In genomic region chr2:5690718-5691658, GRCh38 we compare ENCODE assay signal across 9 cellular contexts. TPM values are rescaled to one million over a fixed set of nuclear protein-coding genes. Genes with fewer than 3 reads are reported as not detected.
DNase-seq lines count a peak whose midpoint lies in the region; TF ChIP-seq lines count a peak whose summit lies in the region.
"Had no signal": no experiment of that assay in that cellular context is flagged by ENCODE, and none has a peak within 500 bp of the region (broad histone marks: within the 10 kb centered on the region; RNA-seq: fewer than 3 reads in every experiment).

No MANE protein-coding gene starts in this region.

- intact Hi-C loops in OCI-LY7 (cut with micrococcal nuclease; ENCODE audit: unreplicated experiment) = no loop called here

- peaks cover 15% of the 10 kb centered on the region; the same call in 1 of the 2 replicates for H3K79me2 ChIP-seq in OCI-LY7 (ENCODE audit: insufficient read depth, low read depth, low read length)

- H3K36me3 ChIP-seq in SK-N-MC (ENCODE audit: insufficient read depth, low read length) (peaks cover 6% of the 10 kb centered on the region; the same call in 1 of the 2 replicates), right atrium auricular region (no peaks in the 10 kb centered on the region), skeletal muscle satellite cell (ENCODE audit: insufficient read depth, low read length) (no peaks in the 10 kb centered on the region), OCI-LY7 (ENCODE audit: insufficient read depth, low read length) (no peaks in the 10 kb centered on the region)

- H3K4me3 ChIP-seq in SK-N-MC (peak overlapping the region; percentile 91), right atrium auricular region (peak overlapping the region; percentile 39 to 48), skeletal muscle satellite cell (ENCODE audit: low read length) (peak overlapping the region; percentile 94), OCI-LY7 (ENCODE audit: low read depth, low read length, poor library complexity, severe bottlenecking) (no peak overlapping the region)

- no peaks in the 10 kb centered on the region for H3K9me3 ChIP-seq in SK-N-MC (ENCODE audit: low read depth, low read length)
- H3K9me3 ChIP-seq in right atrium auricular region = no peaks in the 10 kb centered on the region
- H3K9me3 ChIP-seq in skeletal muscle satellite cell (replicated peaks; ENCODE audit: low read length) = no peaks in the 10 kb centered on the region
- H3K9me3 ChIP-seq in OCI-LY7 (ENCODE audit: low read length) = no peaks in the 10 kb centered on the region

- POLR2A ChIA-PET in OCI-LY7 (lab: Charles Lee) = interaction anchor here (0.9 to 1.1 kb wide), 2 partner anchors 14 to 69 kb away, joined by 5 read pairs; no protein-coding TSS in a partner anchor

- H3K27ac ChIP-seq in SK-N-MC = peak overlapping the region; percentile 89
- peak overlapping the region in 1 of 2 donors; percentile 23 for H3K27ac ChIP-seq in right atrium auricular region
- H3K27ac ChIP-seq in OCI-LY7 (ENCODE audit: low read depth, low read length, poor library complexity, severe bottlenecking) = no peak overlapping the region

- no peak overlapping the region for H2AFZ ChIP-seq in OCI-LY7 (ENCODE audit: low read length)

- H3K9me2 ChIP-seq in OCI-LY7 (ENCODE audit: insufficient read depth, low read length) = no peaks in the 10 kb centered on the region

- H3K9ac ChIP-seq in SK-N-MC (ENCODE audit: insufficient read length) = peak overlapping the region; percentile 89
- H3K9ac ChIP-seq in skeletal muscle satellite cell (ENCODE audit: low read depth, low read length) = peak overlapping the region; percentile 90

- peak overlapping the region; percentile 95 for H3K4me2 ChIP-seq in skeletal muscle satellite cell (ENCODE audit: low read length)
- no peak overlapping the region for H3K4me2 ChIP-seq in OCI-LY7 (ENCODE audit: low read length)

- peaks cover 0 to 36% of the 10 kb centered on the region in 2 donors for H3K27me3 ChIP-seq in right atrium auricular region
- no peaks in the 10 kb centered on the region for H3K27me3 ChIP-seq in skeletal muscle satellite cell (ENCODE audit: control insufficient read depth, insufficient read depth, low read length)

- DNase-seq in NCI-H2081 (lab: John Stamatoyannopoulos, UW) (peak; percentile 77 to 88), NCI-H2081 treated with DMSO at 0.1 percent for 48 hours (lab: John Stamatoyannopoulos, UW) (no peak), SK-N-MC (ENCODE audit: low read depth, low spot score) (no peak), right atrium auricular region (ENCODE audit: low spot score) (no peak), OCI-LY7 (ENCODE audit: low spot score) (no peak), AG08395 (ENCODE audit: low spot score) (no peak)
- no peak for DNase-seq in activated naive CD4-positive, alpha-beta T cell treated with Interleukin-2 at 50 U/mL for 16 hours
- DNase-seq: activated naive CD4-positive, alpha-beta T cell treated with anti-CD3 and anti-CD28 coated beads for 36 hours had no signal

- H3K4me1 ChIP-seq in right atrium auricular region (peaks cover 0 to 37% of the 10 kb centered on the region in 2 donors), skeletal muscle satellite cell (ENCODE audit: control insufficient read depth, insufficient read depth, low read length) (no peaks in the 10 kb centered on the region), OCI-LY7 (ENCODE audit: insufficient read depth, low read length, poor library complexity, severe bottlenecking) (peaks cover 11% of the 10 kb centered on the region)

- no peaks in the 10 kb centered on the region for H4K20me1 ChIP-seq in OCI-LY7 (ENCODE audit: insufficient read depth, low read length)

- CTCF ChIA-PET in OCI-LY7 (lab: Charles Lee; ENCODE audit: unreplicated experiment) = no interaction called here

- TF ChIP-seq CTCF in right atrium auricular region (IDR thresholded peaks at IDR 0.05) = no peak
- TF ChIP-seq CTCF in OCI-LY7 (conservative IDR thresholded peaks at IDR 0.05; ENCODE audit: low read length) = no peak

- BruUV-seq in OCI-LY7 (replicated peaks; lab: Mats Ljungman, UMichigan) = no TSS peak

RNA-seq across cellular contexts. Expression of gene SOX11, which starts 1.2 kb away (rescaled TPM):
- total RNA-seq in right atrium auricular region (under 1 TPM; 0.11 to 0.71 TPM), OCI-LY7 (2022) (13.0 and 14.8 TPM in 2 replicates)
- total RNA-seq in skeletal muscle satellite cell (2012; rRNA removed) = 0.25 and 4.2 TPM in 2 replicates
- total RNA-seq in OCI-LY7 (2014; rRNA removed; shearing (Covaris generic)) = 6.8 and 7.7 TPM in 2 replicates
- total RNA-seq: activated naive CD4-positive, alpha-beta T cell treated with anti-CD3 and anti-CD28 coated beads for 36 hours had no signal

Comparison
In these comparisons a context has a peak if more than half of its experiments do, and no peak if none do; other contexts are left out.
1. DNase-seq: peak in NCI-H2081 (2 of 2); none in NCI-H2081 treated with DMSO at 0.1 percent for 48 hours (single experiment), SK-N-MC (single experiment), right atrium auricular region (single experiment), OCI-LY7 (single experiment), activated naive CD4-positive, alpha-beta T cell treated with Interleukin-2 at 50 U/mL for 16 hours (single experiment) and AG08395 (single experiment).
2. RNA of gene SOX11, which starts 1.2 kb away (total RNA-seq): 6.8 to 14.8 TPM in OCI-LY7; 0.11 to 0.71 TPM in right atrium auricular region; every median in the first group is over 4 times any median in the second.